Comparison of ENCODE assay signal across 11 cellular contexts in the genomic region with DNA sequence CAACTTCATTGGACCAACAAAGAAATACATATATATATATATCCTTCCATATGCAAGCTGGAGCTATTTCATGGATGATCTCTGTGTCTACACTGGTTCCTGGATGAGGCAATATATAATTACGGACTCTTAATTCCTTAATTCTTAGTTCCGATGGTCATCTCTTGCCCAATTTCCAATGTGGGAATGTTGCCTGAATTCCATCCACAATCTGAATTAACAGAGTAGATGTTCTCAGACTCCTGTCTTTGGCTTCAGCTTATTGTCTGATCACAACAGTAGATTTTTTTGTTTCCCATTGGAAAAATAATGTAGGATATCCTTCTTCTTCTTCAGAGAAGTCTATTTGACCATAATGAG.
"Had no signal": no experiment of that assay in that cellular context is flagged by ENCODE, and none has a peak within 500 bp of the region (broad histone marks: within the 10 kb centered on the region; RNA-seq: fewer than 3 reads in every experiment).

No MANE protein-coding gene starts in this region.

- H3K4me1 Mint-ChIP-seq: immature natural killer cell, memory B cell had no signal

- H3K36me3 Mint-ChIP-seq: activated CD4-positive, alpha-beta memory T cell treated with anti-CD3 and anti-CD28 coated beads for 36 hours; activated naive CD8-positive, alpha-beta T cell; memory B cell had no signal

- H3K9me3 Mint-ChIP-seq: activated CD4-positive, alpha-beta memory T cell treated with anti-CD3 and anti-CD28 coated beads for 36 hours; immature natural killer cell; memory B cell had no signal

- ATAC-seq: left colon had no signal

- H3K27me3 ChIP-seq: thyroid gland had no signal

- H3K27ac Mint-ChIP-seq: activated CD4-positive, alpha-beta memory T cell treated with anti-CD3 and anti-CD28 coated beads for 36 hours; activated naive CD8-positive, alpha-beta T cell; immature natural killer cell; memory B cell had no signal

- H3K36me3 ChIP-seq: thyroid gland had no signal

- H3K4me1 ChIP-seq: thyroid gland had no signal

- H3K27ac ChIP-seq: thyroid gland, VCaP had no signal

- H3K4me3 ChIP-seq: thyroid gland had no signal

- DNase-seq: activated CD4-positive, alpha-beta memory T cell treated with anti-CD3 and anti-CD28 coated beads for 36 hours; activated gamma-delta T cell; activated T-cell treated with anti-CD3 and anti-CD28 coated beads, Interleukin-2, amount 50 U/mL, for 48 hours; anterior cingulate cortex; immature natural killer cell; left colon; stimulated activated CD4-positive, alpha-beta T cell treated with anti-CD3 and anti-CD28 coated beads, Interleukin-4, amount 100 ng/mL, for 4 hours; thyroid gland had no signal

- H3K4me3 Mint-ChIP-seq: activated CD4-positive, alpha-beta memory T cell treated with anti-CD3 and anti-CD28 coated beads for 36 hours; activated naive CD8-positive, alpha-beta T cell; immature natural killer cell; memory B cell had no signal

- H3K9me3 ChIP-seq: thyroid gland had no signal
